Comparison of ENCODE assay signal across 2 cellular contexts in genomic region chr14:23577004-23577681, GRCh38.
TF ChIP-seq lines count a peak whose summit lies in the region.

No MANE protein-coding gene starts in this region.

TF ChIP-seq in HepG2, 621 proteins besides CTCF, POLR2A, EP300 and RAD21 (continues in another document):
- TF ChIP-seq KLF13 (CRISPR knock-in tag; IDR thresholded peaks at IDR 0.05) (0 out of 2 replicates have a peak, but pooled peaks have one; percentile 40), ZFY (CRISPR knock-in tag; IDR thresholded peaks at IDR 0.05) (peak; percentile 32; the same call in 1 of the 2 replicates), ZNF768 (CRISPR knock-in tag; IDR thresholded peaks at IDR 0.05) (peak; percentile 34; the same call in 1 of the 2 replicates), ZNF703 (CRISPR knock-in tag; IDR thresholded peaks at IDR 0.05; ENCODE audit: borderline replicate concordance) (no peak), EEA1 (CRISPR knock-in tag; IDR thresholded peaks at IDR 0.05; ENCODE audit: borderline replicate concordance) (0 out of 2 replicates have a peak, but pooled peaks have one; percentile 4), ZNF354B (CRISPR knock-in tag; IDR thresholded peaks at IDR 0.05) (no peak), AGO2 (optimal IDR thresholded peaks at IDR 0.05; ENCODE audit: low read depth, low read length) (no peak), TEAD3 (CRISPR knock-in tag; optimal IDR thresholded peaks at IDR 0.05; ENCODE audit: borderline replicate concordance) (no peak), ZNF776 (CRISPR knock-in tag; IDR thresholded peaks at IDR 0.05) (no peak), KDM5A (IDR thresholded peaks at IDR 0.05; ENCODE audit: borderline replicate concordance, low read length) (no peak), CCAR2 (optimal IDR thresholded peaks at IDR 0.05; ENCODE audit: low read depth, low read length) (no peak)
- TF ChIP-seq, protein P1, sequence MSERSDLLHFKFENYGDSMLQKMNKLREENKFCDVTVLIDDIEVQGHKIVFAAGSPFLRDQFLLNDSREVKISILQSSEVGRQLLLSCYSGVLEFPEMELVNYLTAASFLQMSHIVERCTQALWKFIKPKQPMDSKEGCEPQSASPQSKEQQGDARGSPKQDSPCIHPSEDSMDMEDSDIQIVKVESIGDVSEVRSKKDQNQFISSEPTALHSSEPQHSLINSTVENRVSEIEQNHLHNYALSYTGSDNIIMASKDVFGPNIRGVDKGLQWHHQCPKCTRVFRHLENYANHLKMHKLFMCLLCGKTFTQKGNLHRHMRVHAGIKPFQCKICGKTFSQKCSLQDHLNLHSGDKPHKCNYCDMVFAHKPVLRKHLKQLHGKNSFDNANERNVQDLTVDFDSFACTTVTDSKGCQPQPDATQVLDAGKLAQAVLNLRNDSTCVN (CRISPR knock-in tag; IDR thresholded peaks at IDR 0.05; ENCODE audit: borderline replicate concordance), result no peak
- TF ChIP-seq, protein P2, sequence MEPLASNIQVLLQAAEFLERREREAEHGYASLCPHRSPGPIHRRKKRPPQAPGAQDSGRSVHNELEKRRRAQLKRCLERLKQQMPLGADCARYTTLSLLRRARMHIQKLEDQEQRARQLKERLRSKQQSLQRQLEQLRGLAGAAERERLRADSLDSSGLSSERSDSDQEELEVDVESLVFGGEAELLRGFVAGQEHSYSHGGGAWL (CRISPR knock-in tag; IDR thresholded peaks at IDR 0.05), result 0 out of 2 replicates have a peak, but pooled peaks have one; percentile 36
- TF ChIP-seq, protein P3, sequence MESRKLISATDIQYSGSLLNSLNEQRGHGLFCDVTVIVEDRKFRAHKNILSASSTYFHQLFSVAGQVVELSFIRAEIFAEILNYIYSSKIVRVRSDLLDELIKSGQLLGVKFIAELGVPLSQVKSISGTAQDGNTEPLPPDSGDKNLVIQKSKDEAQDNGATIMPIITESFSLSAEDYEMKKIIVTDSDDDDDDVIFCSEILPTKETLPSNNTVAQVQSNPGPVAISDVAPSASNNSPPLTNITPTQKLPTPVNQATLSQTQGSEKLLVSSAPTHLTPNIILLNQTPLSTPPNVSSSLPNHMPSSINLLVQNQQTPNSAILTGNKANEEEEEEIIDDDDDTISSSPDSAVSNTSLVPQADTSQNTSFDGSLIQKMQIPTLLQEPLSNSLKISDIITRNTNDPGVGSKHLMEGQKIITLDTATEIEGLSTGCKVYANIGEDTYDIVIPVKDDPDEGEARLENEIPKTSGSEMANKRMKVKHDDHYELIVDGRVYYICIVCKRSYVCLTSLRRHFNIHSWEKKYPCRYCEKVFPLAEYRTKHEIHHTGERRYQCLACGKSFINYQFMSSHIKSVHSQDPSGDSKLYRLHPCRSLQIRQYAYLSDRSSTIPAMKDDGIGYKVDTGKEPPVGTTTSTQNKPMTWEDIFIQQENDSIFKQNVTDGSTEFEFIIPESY (CRISPR knock-in tag; IDR thresholded peaks at IDR 0.05), result peak; percentile 50
- TF ChIP-seq, protein P4, sequence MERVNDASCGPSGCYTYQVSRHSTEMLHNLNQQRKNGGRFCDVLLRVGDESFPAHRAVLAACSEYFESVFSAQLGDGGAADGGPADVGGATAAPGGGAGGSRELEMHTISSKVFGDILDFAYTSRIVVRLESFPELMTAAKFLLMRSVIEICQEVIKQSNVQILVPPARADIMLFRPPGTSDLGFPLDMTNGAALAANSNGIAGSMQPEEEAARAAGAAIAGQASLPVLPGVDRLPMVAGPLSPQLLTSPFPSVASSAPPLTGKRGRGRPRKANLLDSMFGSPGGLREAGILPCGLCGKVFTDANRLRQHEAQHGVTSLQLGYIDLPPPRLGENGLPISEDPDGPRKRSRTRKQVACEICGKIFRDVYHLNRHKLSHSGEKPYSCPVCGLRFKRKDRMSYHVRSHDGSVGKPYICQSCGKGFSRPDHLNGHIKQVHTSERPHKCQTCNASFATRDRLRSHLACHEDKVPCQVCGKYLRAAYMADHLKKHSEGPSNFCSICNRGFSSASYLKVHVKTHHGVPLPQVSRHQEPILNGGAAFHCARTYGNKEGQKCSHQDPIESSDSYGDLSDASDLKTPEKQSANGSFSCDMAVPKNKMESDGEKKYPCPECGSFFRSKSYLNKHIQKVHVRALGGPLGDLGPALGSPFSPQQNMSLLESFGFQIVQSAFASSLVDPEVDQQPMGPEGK (CRISPR knock-in tag; IDR thresholded peaks at IDR 0.05), result 0 out of 2 replicates have a peak, but pooled peaks have one; percentile 20
- TF ChIP-seq, protein P5, sequence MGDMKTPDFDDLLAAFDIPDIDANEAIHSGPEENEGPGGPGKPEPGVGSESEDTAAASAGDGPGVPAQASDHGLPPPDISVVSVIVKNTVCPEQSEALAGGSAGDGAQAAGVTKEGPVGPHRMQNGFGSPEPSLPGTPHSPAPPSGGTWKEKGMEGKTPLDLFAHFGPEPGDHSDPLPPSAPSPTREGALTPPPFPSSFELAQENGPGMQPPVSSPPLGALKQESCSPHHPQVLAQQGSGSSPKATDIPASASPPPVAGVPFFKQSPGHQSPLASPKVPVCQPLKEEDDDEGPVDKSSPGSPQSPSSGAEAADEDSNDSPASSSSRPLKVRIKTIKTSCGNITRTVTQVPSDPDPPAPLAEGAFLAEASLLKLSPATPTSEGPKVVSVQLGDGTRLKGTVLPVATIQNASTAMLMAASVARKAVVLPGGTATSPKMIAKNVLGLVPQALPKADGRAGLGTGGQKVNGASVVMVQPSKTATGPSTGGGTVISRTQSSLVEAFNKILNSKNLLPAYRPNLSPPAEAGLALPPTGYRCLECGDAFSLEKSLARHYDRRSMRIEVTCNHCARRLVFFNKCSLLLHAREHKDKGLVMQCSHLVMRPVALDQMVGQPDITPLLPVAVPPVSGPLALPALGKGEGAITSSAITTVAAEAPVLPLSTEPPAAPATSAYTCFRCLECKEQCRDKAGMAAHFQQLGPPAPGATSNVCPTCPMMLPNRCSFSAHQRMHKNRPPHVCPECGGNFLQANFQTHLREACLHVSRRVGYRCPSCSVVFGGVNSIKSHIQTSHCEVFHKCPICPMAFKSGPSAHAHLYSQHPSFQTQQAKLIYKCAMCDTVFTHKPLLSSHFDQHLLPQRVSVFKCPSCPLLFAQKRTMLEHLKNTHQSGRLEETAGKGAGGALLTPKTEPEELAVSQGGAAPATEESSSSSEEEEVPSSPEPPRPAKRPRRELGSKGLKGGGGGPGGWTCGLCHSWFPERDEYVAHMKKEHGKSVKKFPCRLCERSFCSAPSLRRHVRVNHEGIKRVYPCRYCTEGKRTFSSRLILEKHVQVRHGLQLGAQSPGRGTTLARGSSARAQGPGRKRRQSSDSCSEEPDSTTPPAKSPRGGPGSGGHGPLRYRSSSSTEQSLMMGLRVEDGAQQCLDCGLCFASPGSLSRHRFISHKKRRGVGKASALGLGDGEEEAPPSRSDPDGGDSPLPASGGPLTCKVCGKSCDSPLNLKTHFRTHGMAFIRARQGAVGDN (CRISPR knock-in tag; IDR thresholded peaks at IDR 0.05), result peak; percentile 44; the same call in 1 of the 2 replicates

TF ChIP-seq in HEK293T, 16 proteins besides CTCF, POLR2A, EP300 and RAD21:
- no peak for TF ChIP-seq BHLHE40 (IDR thresholded peaks at IDR 0.05; ENCODE audit: borderline replicate concordance)
- TF ChIP-seq ZNF384 (IDR thresholded peaks at IDR 0.05), result no peak
- no peak for TF ChIP-seq CTBP1 (IDR thresholded peaks at IDR 0.05; ENCODE audit: borderline replicate concordance)
- no peak for TF ChIP-seq NFRKB (IDR thresholded peaks at IDR 0.05)
- no peak for TF ChIP-seq ARNT (IDR thresholded peaks at IDR 0.05)
- TF ChIP-seq, protein P6, sequence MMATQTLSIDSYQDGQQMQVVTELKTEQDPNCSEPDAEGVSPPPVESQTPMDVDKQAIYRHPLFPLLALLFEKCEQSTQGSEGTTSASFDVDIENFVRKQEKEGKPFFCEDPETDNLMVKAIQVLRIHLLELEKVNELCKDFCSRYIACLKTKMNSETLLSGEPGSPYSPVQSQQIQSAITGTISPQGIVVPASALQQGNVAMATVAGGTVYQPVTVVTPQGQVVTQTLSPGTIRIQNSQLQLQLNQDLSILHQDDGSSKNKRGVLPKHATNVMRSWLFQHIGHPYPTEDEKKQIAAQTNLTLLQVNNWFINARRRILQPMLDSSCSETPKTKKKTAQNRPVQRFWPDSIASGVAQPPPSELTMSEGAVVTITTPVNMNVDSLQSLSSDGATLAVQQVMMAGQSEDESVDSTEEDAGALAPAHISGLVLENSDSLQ (IDR thresholded peaks at IDR 0.05), result no peak
- TF ChIP-seq TARDBP (IDR thresholded peaks at IDR 0.05), result no peak
- TF ChIP-seq ELF4 (IDR thresholded peaks at IDR 0.05), result no peak
- TF ChIP-seq SP1 (IDR thresholded peaks at IDR 0.05), result no peak
- no peak for TF ChIP-seq HDGF (IDR thresholded peaks at IDR 0.05; ENCODE audit: borderline replicate concordance)
TF ChIP-seq in HEK293T: peak in this region for 0.
